In the genomic region with DNA sequence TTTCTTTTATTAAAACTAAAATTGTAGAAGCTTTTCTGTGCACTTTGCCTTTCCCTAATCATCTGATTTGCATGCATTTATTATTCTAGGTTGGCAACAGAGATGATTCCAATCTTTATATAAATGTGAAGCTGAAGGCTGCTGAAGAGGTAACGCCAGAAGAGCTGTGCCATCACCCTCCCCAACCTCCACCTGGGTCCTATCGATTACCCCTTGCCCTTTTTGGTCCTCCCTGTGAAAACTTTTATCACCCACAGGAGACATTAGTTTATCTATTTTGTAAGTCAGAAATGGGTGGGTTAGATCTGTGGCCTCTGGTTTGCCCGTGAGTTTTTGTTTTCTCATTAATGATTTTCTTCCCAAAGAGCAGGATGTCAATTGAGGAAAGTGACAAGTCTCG, we compare ENCODE assay signal across 17 cellular contexts. TPM values are rescaled to one million over a fixed set of nuclear protein-coding genes. Genes with fewer than 3 reads are reported as not detected.
A peak's percentile ranks its signal among the peaks of the same experiment; 100 is the strongest.
DNase-seq lines count a peak whose midpoint lies in the region; ATAC-seq and TF ChIP-seq lines count a peak whose summit lies in the region.
"Had no signal": no experiment of that assay in that cellular context is flagged by ENCODE, and none has a peak within 500 bp of the region (broad histone marks: within the 10 kb centered on the region; RNA-seq: fewer than 3 reads in every experiment).

No MANE protein-coding gene starts in this region.

- H3K4me1 ChIP-seq in GM23338 (ENCODE audit: insufficient read depth): no peaks in the 10 kb centered on the region
- H3K4me1 ChIP-seq in neural progenitor cell: peaks cover 4% of the 10 kb centered on the region
- no peaks in the 10 kb centered on the region for H3K4me1 ChIP-seq in vagina
- H3K4me1 ChIP-seq: BLaER1 had no signal

- POLR2A ChIA-PET in WTC11 (lab: Charles Lee): no interaction called here

- no peak overlapping the region for H3K4me3 ChIP-seq in GM23338
- H3K4me3 ChIP-seq in neural progenitor cell: no peak overlapping the region
- no peak overlapping the region for H3K4me3 ChIP-seq in vagina
- H3K4me3 ChIP-seq: BLaER1 had no signal

- intact Hi-C loops in vagina (cut with DNase I): no loop called here

- H3K4me1 Mint-ChIP-seq in activated CD8-positive, alpha-beta memory T cell treated with anti-CD3 and anti-CD28 coated beads, Interleukin-2, amount 10 ng/mL, durations not matched to agents 7 days and 5 days: peaks cover 50% of the 10 kb centered on the region
- H3K4me1 Mint-ChIP-seq in GM23338 (peaks cover 12% of the 10 kb centered on the region; the same call in 2 of the 3 replicates), WTC11 (peaks cover 16% of the 10 kb centered on the region), neural progenitor cell (peaks cover 3% of the 10 kb centered on the region)

- CTCF ChIA-PET in activated CD8-positive, alpha-beta memory T cell treated with anti-CD3 and anti-CD28 coated beads, Interleukin-2, amount 10 ng/mL, durations not matched to agents 7 days and 5 days (lab: Charles Lee): interaction anchor here (1.0 to 2.5 kb wide), 3 partner anchors 10 to 21 kb away, joined by 3 to 8 read pairs (median 3); no protein-coding TSS in a partner anchor
- CTCF ChIA-PET in WTC11 (lab: Charles Lee): interaction anchor here (0.7 kb wide), 1 partner anchor 38 kb away, joined by 3 read pairs; no protein-coding TSS in a partner anchor

- peaks cover 15% of the 10 kb centered on the region for H3F3A ChIP-seq in GM23338 (replicated peaks; ENCODE audit: low read depth)
- H3F3A ChIP-seq in neural progenitor cell (ENCODE audit: low read depth): peaks cover 5% of the 10 kb centered on the region

- DNase-seq in activated CD8-positive, alpha-beta memory T cell treated with anti-CD3 and anti-CD28 coated beads, Interleukin-2, amount 10 ng/mL, durations not matched to agents 7 days and 5 days: no peak
- no peak for DNase-seq in activated CD8-positive, alpha-beta memory T cell treated with anti-CD3 and anti-CD28 coated beads for 24 hours
- DNase-seq in GM23338 (ENCODE audit: low spot score): no peak
- no peak for DNase-seq in WTC11 (ENCODE audit: low spot score)
- DNase-seq in neural progenitor cell (ENCODE audit: low spot score): no peak
- no peak for DNase-seq in vagina (ENCODE audit: extremely low spot score in 2 of 2)
- no peak for DNase-seq in activated effector memory CD4-positive, alpha-beta T cell treated with Interleukin-2 at 50 U/mL for 16 hours
- DNase-seq: CD4-positive, CD25-positive, alpha-beta regulatory T cell; KBM-7; MV-4-11; NCI-H1105; NCI-H1436 treated with DMSO at 0.1 percent for 48 hours; NCI-H1930; NCI-H446; NCI-H774; SHP77 had no signal

- no peaks in the 10 kb centered on the region for H3K27me3 Mint-ChIP-seq in activated CD8-positive, alpha-beta memory T cell treated with anti-CD3 and anti-CD28 coated beads, Interleukin-2, amount 10 ng/mL, durations not matched to agents 7 days and 5 days
- H3K27me3 Mint-ChIP-seq in GM23338 (ENCODE audit: insufficient read depth, low read depth, poor library complexity) (no peaks in the 10 kb centered on the region), WTC11 (ENCODE audit: low read depth) (no peaks in the 10 kb centered on the region), neural progenitor cell (ENCODE audit: insufficient read depth, low read depth) (peaks cover 2% of the 10 kb centered on the region)
- H3K27me3 Mint-ChIP-seq: CD4-positive, CD25-positive, alpha-beta regulatory T cell had no signal

- H3K9me3 ChIP-seq in neural progenitor cell (ENCODE audit: low read depth): no peaks in the 10 kb centered on the region
- no peaks in the 10 kb centered on the region for H3K9me3 ChIP-seq in vagina
- H3K9me3 ChIP-seq: BLaER1 had no signal

- no peak overlapping the region for H2AFZ ChIP-seq in GM23338
- no peak overlapping the region for H2AFZ ChIP-seq in neural progenitor cell (replicated peaks)

- H3K4me2 ChIP-seq in GM23338 (no peak overlapping the region), neural progenitor cell (no peak overlapping the region)
- H3K4me2 ChIP-seq: BLaER1 had no signal

- H3K27ac ChIP-seq in GM23338 (ENCODE audit: low read depth) (peak overlapping the region; percentile 37; the same call in 1 of the 2 replicates), neural progenitor cell (peak overlapping the region; percentile 66), vagina (no peak overlapping the region)
- H3K27ac ChIP-seq: BLaER1 had no signal

- H3K9me2 ChIP-seq in GM23338 (ENCODE audit: insufficient read depth): no peaks in the 10 kb centered on the region

- peaks cover 52% of the 10 kb centered on the region for H3K36me3 Mint-ChIP-seq in activated CD8-positive, alpha-beta memory T cell treated with anti-CD3 and anti-CD28 coated beads, Interleukin-2, amount 10 ng/mL, durations not matched to agents 7 days and 5 days
- H3K36me3 Mint-ChIP-seq in GM23338 (ENCODE audit: low read depth) (peaks cover 72% of the 10 kb centered on the region), WTC11 (peaks cover 48% of the 10 kb centered on the region), neural progenitor cell (peaks cover 17% of the 10 kb centered on the region)

- H4K20me1 ChIP-seq in GM23338 (replicated peaks; ENCODE audit: insufficient read depth): peaks cover 35% of the 10 kb centered on the region; the same call in 1 of the 2 replicates
- no peaks in the 10 kb centered on the region for H4K20me1 ChIP-seq in neural progenitor cell (ENCODE audit: low read depth)

- H3K9me3 Mint-ChIP-seq in activated CD8-positive, alpha-beta memory T cell treated with anti-CD3 and anti-CD28 coated beads, Interleukin-2, amount 10 ng/mL, durations not matched to agents 7 days and 5 days (ENCODE audit: low read depth): no peaks in the 10 kb centered on the region
- H3K9me3 Mint-ChIP-seq in GM23338: no peaks in the 10 kb centered on the region
- no peaks in the 10 kb centered on the region for H3K9me3 Mint-ChIP-seq in WTC11
- H3K9me3 Mint-ChIP-seq in neural progenitor cell: no peaks in the 10 kb centered on the region
- H3K9me3 Mint-ChIP-seq: CD4-positive, CD25-positive, alpha-beta regulatory T cell had no signal

- H3K27me3 ChIP-seq in GM23338 (ENCODE audit: insufficient read depth): no peaks in the 10 kb centered on the region
- no peaks in the 10 kb centered on the region for H3K27me3 ChIP-seq in neural progenitor cell
- H3K27me3 ChIP-seq in vagina: no peaks in the 10 kb centered on the region
- H3K27me3 ChIP-seq: BLaER1 had no signal

- H3K79me2 ChIP-seq in GM23338 (replicated peaks; ENCODE audit: insufficient read depth): peaks cover 62% of the 10 kb centered on the region
- H3K79me2 ChIP-seq in neural progenitor cell (ENCODE audit: low read depth): peaks cover 6% of the 10 kb centered on the region

- no peak for TF ChIP-seq POLR2A in vagina (IDR thresholded peaks at IDR 0.05)

- no peak overlapping the region for H3K9ac ChIP-seq in neural progenitor cell
- H3K9ac ChIP-seq: BLaER1 had no signal

- peak overlapping the region; percentile 20 for H3K27ac Mint-ChIP-seq in activated CD8-positive, alpha-beta memory T cell treated with anti-CD3 and anti-CD28 coated beads, Interleukin-2, amount 10 ng/mL, durations not matched to agents 7 days and 5 days
- H3K27ac Mint-ChIP-seq in GM23338: no peak overlapping the region
- peak overlapping the region; percentile 91 for H3K27ac Mint-ChIP-seq in WTC11
- H3K27ac Mint-ChIP-seq in neural progenitor cell: no peak overlapping the region

- TF ChIP-seq CTCF in GM23338 (conservative IDR thresholded peaks at IDR 0.05; ENCODE audit: low read depth in 2 of 2) (no peak), WTC11 (IDR thresholded peaks at IDR 0.05) (no peak), neural progenitor cell (IDR thresholded peaks at IDR 0.05) (no peak), vagina (IDR thresholded peaks at IDR 0.05) (no peak)

- no peak for ATAC-seq in activated CD8-positive, alpha-beta memory T cell treated with anti-CD3 and anti-CD28 coated beads, Interleukin-2, amount 10 ng/mL, durations not matched to agents 7 days and 5 days
- ATAC-seq in GM23338 (no peak), WTC11 (no peak)

- no peak overlapping the region for H3K4me3 Mint-ChIP-seq in activated CD8-positive, alpha-beta memory T cell treated with anti-CD3 and anti-CD28 coated beads, Interleukin-2, amount 10 ng/mL, durations not matched to agents 7 days and 5 days
- H3K4me3 Mint-ChIP-seq in GM23338: no peak overlapping the region
- no peak overlapping the region for H3K4me3 Mint-ChIP-seq in WTC11
- no peak overlapping the region for H3K4me3 Mint-ChIP-seq in neural progenitor cell
- H3K4me3 Mint-ChIP-seq: CD4-positive, CD25-positive, alpha-beta regulatory T cell had no signal

- H3K36me3 ChIP-seq in GM23338 (ENCODE audit: insufficient read depth) (peaks cover 20% of the 10 kb centered on the region), neural progenitor cell (no peaks in the 10 kb centered on the region), vagina (peaks cover 0 to 17% of the 10 kb centered on the region in 2 donors)

TF ChIP-seq in WTC11, 78 proteins besides CTCF, POLR2A, EP300 and RAD21 (continues in another document):
- TF ChIP-seq, protein P1, sequence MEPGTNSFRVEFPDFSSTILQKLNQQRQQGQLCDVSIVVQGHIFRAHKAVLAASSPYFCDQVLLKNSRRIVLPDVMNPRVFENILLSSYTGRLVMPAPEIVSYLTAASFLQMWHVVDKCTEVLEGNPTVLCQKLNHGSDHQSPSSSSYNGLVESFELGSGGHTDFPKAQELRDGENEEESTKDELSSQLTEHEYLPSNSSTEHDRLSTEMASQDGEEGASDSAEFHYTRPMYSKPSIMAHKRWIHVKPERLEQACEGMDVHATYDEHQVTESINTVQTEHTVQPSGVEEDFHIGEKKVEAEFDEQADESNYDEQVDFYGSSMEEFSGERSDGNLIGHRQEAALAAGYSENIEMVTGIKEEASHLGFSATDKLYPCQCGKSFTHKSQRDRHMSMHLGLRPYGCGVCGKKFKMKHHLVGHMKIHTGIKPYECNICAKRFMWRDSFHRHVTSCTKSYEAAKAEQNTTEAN (CRISPR knock-in tag; IDR thresholded peaks at IDR 0.05): no peak
- TF ChIP-seq MXD4 (CRISPR knock-in tag; IDR thresholded peaks at IDR 0.05; ENCODE audit: borderline replicate concordance) (no peak), ZNF423 (CRISPR knock-in tag; IDR thresholded peaks at IDR 0.05) (no peak)

RNA-seq across cellular contexts. Expression of a gene that starts 22.8 kb away (rescaled TPM):
- total RNA-seq in activated CD8-positive, alpha-beta memory T cell treated with anti-CD3 and anti-CD28 coated beads, Interleukin-2, amount 10 ng/mL, durations not matched to agents 7 days and 5 days: 100 to 1,000 TPM; 223 to 316 TPM
- total RNA-seq in GM23338 (2014; rRNA removed; shearing (Covaris generic)): 219 and 252 TPM in 2 replicates
- 237 and 262 TPM in 2 replicates for polyA plus RNA-seq in GM23338 (2016; fragmentation: Nextera tagmentation; extraction: Ambion mirVana)
- total RNA-seq in WTC11 (2021) (224 to 229 TPM (median 226 TPM) in 3 replicates), neural progenitor cell (ENCODE audit: low replicate concordance) (49.3 and 54.5 TPM in 2 replicates), vagina (40.3 TPM)

RNA-seq across cellular contexts. Expression of a gene that starts 54.3 kb away (rescaled TPM):
- total RNA-seq in activated CD8-positive, alpha-beta memory T cell treated with anti-CD3 and anti-CD28 coated beads, Interleukin-2, amount 10 ng/mL, durations not matched to agents 7 days and 5 days: 10 to 100 TPM in 1 of 2 experiments, 1 to 10 TPM in 1; 8.8 to 23.2 TPM
- 3.2 and 3.4 TPM in 2 replicates for total RNA-seq in GM23338 (2014; rRNA removed; shearing (Covaris generic))
- polyA plus RNA-seq in GM23338 (2016; fragmentation: Nextera tagmentation; extraction: Ambion mirVana): 1.0 and 1.2 TPM in 2 replicates
- total RNA-seq in WTC11 (2021) (2.8 to 3.0 TPM (median 3.0 TPM) in 3 replicates), neural progenitor cell (ENCODE audit: low replicate concordance) (2.4 and 3.2 TPM in 2 replicates), vagina (0.49 TPM)

Comparison
In these comparisons a context has a peak if more than half of its experiments do, and no peak if none do; other contexts are left out.
1. H3K27ac Mint-ChIP-seq: peak in activated CD8-positive, alpha-beta memory T cell treated with anti-CD3 and anti-CD28 coated beads, Interleukin-2, amount 10 ng/mL, durations not matched to agents 7 days and 5 days (single experiment) and WTC11 (single experiment); none in GM23338 (single experiment) and neural progenitor cell (single experiment).